In the genomic region with DNA sequence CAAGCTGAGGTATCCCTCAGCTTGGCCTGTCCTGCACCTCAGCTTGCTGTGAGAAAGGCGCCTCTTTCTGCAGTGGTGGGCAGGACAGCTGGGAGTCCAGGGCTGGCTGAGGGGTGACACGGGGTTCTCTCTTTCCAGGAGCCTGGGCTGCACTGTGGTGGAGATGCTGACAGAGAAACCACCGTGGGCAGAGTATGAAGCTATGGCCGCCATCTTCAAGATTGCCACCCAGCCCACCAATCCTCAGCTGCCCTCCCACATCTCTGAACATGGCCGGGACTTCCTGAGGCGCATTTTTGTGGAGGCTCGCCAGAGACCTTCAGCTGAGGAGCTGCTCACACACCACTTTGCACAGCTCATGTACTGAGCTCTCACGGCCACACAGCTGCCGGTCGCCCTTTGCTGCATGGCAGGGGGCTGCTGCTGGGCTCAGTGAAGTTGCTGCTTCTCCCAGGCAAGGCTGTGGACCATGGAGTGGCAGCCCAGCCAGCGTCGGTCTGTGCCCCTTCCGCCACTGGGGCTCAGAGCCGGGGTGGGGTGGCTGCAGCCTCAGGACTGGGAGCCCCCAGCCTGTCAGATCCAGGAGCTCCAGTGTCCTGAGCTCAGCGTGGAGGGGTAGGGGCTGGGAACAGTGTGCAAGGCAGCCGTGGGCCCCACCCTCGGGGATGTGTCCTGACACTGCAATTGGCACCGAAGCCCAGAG, we compare ENCODE assay signal across 16 cellular contexts. TPM values are rescaled to one million over a fixed set of nuclear protein-coding genes. Genes with fewer than 3 reads are reported as not detected.
A peak's percentile ranks its signal among the peaks of the same experiment; 100 is the strongest.
DNase-seq lines count a peak whose midpoint lies in the region; ATAC-seq lines count a peak whose summit lies in the region.
"Had no signal": no experiment of that assay in that cellular context is flagged by ENCODE, and none has a peak within 500 bp of the region (broad histone marks: within the 10 kb centered on the region; RNA-seq: fewer than 3 reads in every experiment).

No MANE protein-coding gene starts in this region.

- no peaks in the 10 kb centered on the region for H3K9me3 Mint-ChIP-seq in activated T-helper 1 cell treated with anti-CD3 and anti-CD28 coated beads, Interleukin-12 subunit alpha, Interleukin-12 subunit beta, Interleukin-2, Interleukin-4 antibody, amounts not matched to agents 30 ng/mL and 10 ng/mL and 1 ng/mL, durations not matched to agents 14 hours and 24 hours and 36 hours
- H3K9me3 Mint-ChIP-seq in memory B cell, result no peaks in the 10 kb centered on the region
- H3K9me3 Mint-ChIP-seq: activated T-cell treated with anti-CD3 and anti-CD28 coated beads, Interleukin-2, amount 50 U/mL, for 72 hours; HFFc6 had no signal

- H3K4me3 Mint-ChIP-seq in activated T-helper 1 cell treated with anti-CD3 and anti-CD28 coated beads, Interleukin-12 subunit alpha, Interleukin-12 subunit beta, Interleukin-2, Interleukin-4 antibody, amounts not matched to agents 30 ng/mL and 10 ng/mL and 1 ng/mL, durations not matched to agents 14 hours and 24 hours and 36 hours, result no peak overlapping the region
- H3K4me3 Mint-ChIP-seq in memory B cell, result no peak overlapping the region
- H3K4me3 Mint-ChIP-seq: activated T-cell treated with anti-CD3 and anti-CD28 coated beads, Interleukin-2, amount 50 U/mL, for 72 hours; HFFc6 had no signal

- ATAC-seq in right cardiac atrium (no peak), Right ventricle myocardium inferior (no peak), memory B cell (ENCODE audit: low read depth) (no peak), HG02763 (IDR thresholded peaks at IDR 0.05; ENCODE audit: unreplicated experiment) (no peak)
- ATAC-seq: activated T-cell treated with anti-CD3 and anti-CD28 coated beads, Interleukin-2, amount 50 U/mL, for 72 hours had no signal

- H3K4me1 ChIP-seq in right cardiac atrium (ENCODE audit: control insufficient read depth, insufficient read depth, low read length), result no peaks in the 10 kb centered on the region
- H3K4me1 ChIP-seq: uterus had no signal

- DNase-seq in right cardiac atrium (peak in 2 of 3 donors; percentile 36 to 57), Right ventricle myocardium inferior (ENCODE audit: missing footprints) (no peak), memory B cell (ENCODE audit: low spot score in 2 of 2) (no peak), NCI-H69 (lab: John Stamatoyannopoulos, UW) (no peak), cortex of kidney (lab: John Stamatoyannopoulos, UW) (no peak), OCI-M1 (lab: John Stamatoyannopoulos, UW) (no peak)
- no peak for DNase-seq in activated T-helper 1 cell treated with anti-CD3 and anti-CD28 coated beads, Interleukin-12 subunit alpha, Interleukin-12 subunit beta, Interleukin-2, Interleukin-4 antibody, amounts not matched to agents 30 ng/mL and 10 ng/mL and 1 ng/mL, durations not matched to agents 14 hours and 24 hours and 36 hours (ENCODE audit: low spot score)
- DNase-seq: activated CD4-positive, CD25-positive, alpha-beta regulatory T cell treated with anti-CD3 and anti-CD28 coated beads, Interleukin-2, amount 50 U/mL, for 72 hours; activated T-cell treated with anti-CD3 and anti-CD28 coated beads, Interleukin-2, amount 50 U/mL, for 72 hours; HFFc6; mesenchymal stem cell; NCI-H774; RPMI8226; uterus had no signal

- peak overlapping the region; percentile 55 for H3K27ac Mint-ChIP-seq in activated T-helper 1 cell treated with anti-CD3 and anti-CD28 coated beads, Interleukin-12 subunit alpha, Interleukin-12 subunit beta, Interleukin-2, Interleukin-4 antibody, amounts not matched to agents 30 ng/mL and 10 ng/mL and 1 ng/mL, durations not matched to agents 14 hours and 24 hours and 36 hours
- peak overlapping the region; percentile 94 for H3K27ac Mint-ChIP-seq in memory B cell
- H3K27ac Mint-ChIP-seq: HFFc6 had no signal

- H3K27me3 Mint-ChIP-seq in activated T-helper 1 cell treated with anti-CD3 and anti-CD28 coated beads, Interleukin-12 subunit alpha, Interleukin-12 subunit beta, Interleukin-2, Interleukin-4 antibody, amounts not matched to agents 30 ng/mL and 10 ng/mL and 1 ng/mL, durations not matched to agents 14 hours and 24 hours and 36 hours (ENCODE audit: insufficient read depth), result no peaks in the 10 kb centered on the region
- no peaks in the 10 kb centered on the region for H3K27me3 Mint-ChIP-seq in memory B cell

- no peak overlapping the region for H3K4me3 ChIP-seq in right cardiac atrium (ENCODE audit: low read length)
- H3K4me3 ChIP-seq: esophagus muscularis mucosa, uterus had no signal

- 85% methylated on average over 18 of the region's 18 CpGs for WGBS in right cardiac atrium

- no peak overlapping the region for H3K27ac ChIP-seq in right cardiac atrium (ENCODE audit: low read length)
- H3K27ac ChIP-seq: uterus had no signal

- H3K4me1 Mint-ChIP-seq in activated T-helper 1 cell treated with anti-CD3 and anti-CD28 coated beads, Interleukin-12 subunit alpha, Interleukin-12 subunit beta, Interleukin-2, Interleukin-4 antibody, amounts not matched to agents 30 ng/mL and 10 ng/mL and 1 ng/mL, durations not matched to agents 14 hours and 24 hours and 36 hours (ENCODE audit: low read depth), result peaks cover 37% of the 10 kb centered on the region
- peaks cover 45% of the 10 kb centered on the region for H3K4me1 Mint-ChIP-seq in memory B cell

- intact Hi-C loops in right cardiac atrium (cut with DNase I) (no loop called here), Right ventricle myocardium inferior (cut with DNase I) (no loop called here)
- intact Hi-C loops in activated T-helper 1 cell treated with anti-CD3 and anti-CD28 coated beads, Interleukin-12 subunit alpha, Interleukin-12 subunit beta, Interleukin-2, Interleukin-4 antibody, amounts not matched to agents 30 ng/mL and 10 ng/mL and 1 ng/mL, durations not matched to agents 14 hours and 24 hours and 36 hours (cut with micrococcal nuclease), result no loop called here

- H3K27me3 ChIP-seq in right cardiac atrium (ENCODE audit: control insufficient read depth, insufficient read depth), result no peaks in the 10 kb centered on the region
- H3K27me3 ChIP-seq: esophagus muscularis mucosa, uterus had no signal

- H3K36me3 Mint-ChIP-seq in activated T-helper 1 cell treated with anti-CD3 and anti-CD28 coated beads, Interleukin-12 subunit alpha, Interleukin-12 subunit beta, Interleukin-2, Interleukin-4 antibody, amounts not matched to agents 30 ng/mL and 10 ng/mL and 1 ng/mL, durations not matched to agents 14 hours and 24 hours and 36 hours (ENCODE audit: low read depth), result peaks cover 40% of the 10 kb centered on the region
- peaks cover 19% of the 10 kb centered on the region for H3K36me3 Mint-ChIP-seq in memory B cell

- H3K9me3 ChIP-seq in right cardiac atrium (ENCODE audit: control insufficient read depth, low read length), result no peaks in the 10 kb centered on the region
- H3K9me3 ChIP-seq: esophagus muscularis mucosa, uterus had no signal

RNA-seq across cellular contexts. Expression of gene LIMD2, which starts 6.4 kb away (rescaled TPM):
- 10 to 100 TPM in 1 of 4 donors, 1 to 10 TPM in 3; 7.9 to 13.8 (median 8.2) TPM for total RNA-seq in right cardiac atrium
- 8.7 TPM for polyA plus RNA-seq in right cardiac atrium
- 3.4 TPM for total RNA-seq in Right ventricle myocardium inferior
- 228 and 233 TPM in 2 replicates for total RNA-seq in activated T-helper 1 cell treated with anti-CD3 and anti-CD28 coated beads, Interleukin-12 subunit alpha, Interleukin-12 subunit beta, Interleukin-2, Interleukin-4 antibody, amounts not matched to agents 30 ng/mL and 10 ng/mL and 1 ng/mL, durations not matched to agents 14 hours and 24 hours and 36 hours

RNA-seq across cellular contexts. Expression of gene STRADA, which starts 48.0 kb away (rescaled TPM):
- total RNA-seq in right cardiac atrium (10 to 100 TPM; 24.2 to 26.8 (median 25.3) TPM), Right ventricle myocardium inferior (13.3 TPM)
- polyA plus RNA-seq in right cardiac atrium, result 22.0 TPM
- total RNA-seq in activated T-helper 1 cell treated with anti-CD3 and anti-CD28 coated beads, Interleukin-12 subunit alpha, Interleukin-12 subunit beta, Interleukin-2, Interleukin-4 antibody, amounts not matched to agents 30 ng/mL and 10 ng/mL and 1 ng/mL, durations not matched to agents 14 hours and 24 hours and 36 hours, result 59.1 and 59.4 TPM in 2 replicates

Comparison
In these comparisons a context has a peak if more than half of its experiments do, and no peak if none do; other contexts are left out.
1. DNase-seq: peak in right cardiac atrium (2 of 3); none in Right ventricle myocardium inferior (single experiment), activated T-helper 1 cell treated with anti-CD3 and anti-CD28 coated beads, Interleukin-12 subunit alpha, Interleukin-12 subunit beta, Interleukin-2, Interleukin-4 antibody, amounts not matched to agents 30 ng/mL and 10 ng/mL and 1 ng/mL, durations not matched to agents 14 hours and 24 hours and 36 hours (single experiment), memory B cell (0 of 2), NCI-H69 (single experiment), cortex of kidney (single experiment) and OCI-M1 (single experiment).
2. RNA of gene LIMD2, which starts 6.4 kb away (total RNA-seq): 228 to 233 TPM in activated T-helper 1 cell treated with anti-CD3 and anti-CD28 coated beads, Interleukin-12 subunit alpha, Interleukin-12 subunit beta, Interleukin-2, Interleukin-4 antibody, amounts not matched to agents 30 ng/mL and 10 ng/mL and 1 ng/mL, durations not matched to agents 14 hours and 24 hours and 36 hours; 7.9 to 13.8 TPM in right cardiac atrium and 3.4 TPM in Right ventricle myocardium inferior (single experiment); every median in the first group is over 10 times any median in the second.